In genomic region chr5:150073086-150073625, GRCh38 we compare ENCODE assay signal across 21 cellular contexts. TPM values are rescaled to one million over a fixed set of nuclear protein-coding genes. Genes with fewer than 3 reads are reported as not detected.
DNase-seq lines count a peak whose midpoint lies in the region; ATAC-seq, FAIRE-seq and TF ChIP-seq lines count a peak whose summit lies in the region.
"Had no signal": no experiment of that assay in that cellular context is flagged by ENCODE, and none has a peak within 500 bp of the region (broad histone marks: within the 10 kb centered on the region; RNA-seq: fewer than 3 reads in every experiment).

No MANE protein-coding gene starts in this region.

- no peaks in the 10 kb centered on the region for H3K27me3 Mint-ChIP-seq in osteocyte (ENCODE audit: unreplicated experiment)

- H3K27me3 ChIP-seq in K562 (ENCODE audit: control insufficient read depth in 2 of 2, insufficient read depth in 2 of 2, low read length in 2 of 2): peaks cover 12 to 49% of the 10 kb centered on the region in 2 experiments
- H3K27me3 ChIP-seq in vagina: no peaks in the 10 kb centered on the region
- H3K27me3 ChIP-seq: BLaER1 treated with 17β-estradiol and CSF1 and Interleukin-3, amounts not matched to agents 10 nM and 100 nM had no signal

- no peak for TF ChIP-seq RAD21 in K562 (CRISPR knock-in tag; conservative IDR thresholded peaks at IDR 0.05 in 1 of 2, IDR thresholded peaks at IDR 0.05 in 1 of 2)

- H3K4me1 ChIP-seq in K562 (replicated peaks in 1 of 2; ENCODE audit: control insufficient read depth in 2 of 2, insufficient read depth in 2 of 2, low read length in 2 of 2): peaks cover 0 to 3% of the 10 kb centered on the region in 2 experiments; a peak in 2 of 5 replicates
- H3K4me1 ChIP-seq in vagina: no peaks in the 10 kb centered on the region
- H3K4me1 ChIP-seq: A549 had no signal

- no peak overlapping the region for H3K9ac ChIP-seq in K562 (ENCODE audit: insufficient read depth in 1 of 2, low read depth in 2 of 2, low read length in 2 of 2)

- no peaks in the 10 kb centered on the region for H3K9me1 ChIP-seq in K562 (ENCODE audit: control insufficient read depth, insufficient read depth, low read length)

- no peak for FAIRE-seq in K562 (lab: Jason Lieb, UNC)
- FAIRE-seq: A549, G401.6 had no signal

- H3K4me3 ChIP-seq in K562 (no peak overlapping the region), vagina (no peak overlapping the region)
- H3K4me3 ChIP-seq: A549; BLaER1 treated with 17β-estradiol and CSF1 and Interleukin-3, amounts not matched to agents 10 nM and 100 nM; GM23338 had no signal

- H3K27ac ChIP-seq in K562 (ENCODE audit: extremely low read depth, low read depth, low read length) (no peak overlapping the region), vagina (no peak overlapping the region)
- H3K27ac ChIP-seq: A549; BLaER1 treated with 17β-estradiol and CSF1 and Interleukin-3, amounts not matched to agents 10 nM and 100 nM had no signal

- H2AFZ ChIP-seq in K562 (ENCODE audit: low read depth, low read length): no peak overlapping the region
- H2AFZ ChIP-seq: GM23338 had no signal

- intact Hi-C loops in K562 (cut with micrococcal nuclease) (loop anchor here (10.0 kb wide), 1 partner anchor 52 kb away; no protein-coding TSS in a partner anchor), vagina (cut with DNase I) (no loop called here)

- TF ChIP-seq CTCF in K562 (IDR thresholded peaks at IDR 0.05 in 2 of 3, conservative IDR thresholded peaks at IDR 0.05 in 1 of 3; ENCODE audit: insufficient read depth in 2 of 3, low read depth in 1 of 3, low read length in 3 of 3) (no peak), osteocyte (IDR thresholded peaks at IDR 0.05) (no peak), vagina (IDR thresholded peaks at IDR 0.05) (no peak)

- peak; percentile 7 to 10 for DNase-seq in activated T-cell treated with anti-CD3 and anti-CD28 coated beads, Interleukin-2, amount 50 U/mL, for 48 hours
- DNase-seq in activated T-cell treated with anti-CD3 and anti-CD28 coated beads for 4 hours (no peak), K562 (ENCODE audit: extremely low read depth in 1 of 4, low spot score in 3 of 4) (no peak), osteocyte (ENCODE audit: extremely low spot score, unreplicated experiment) (peak; percentile 36), vagina (ENCODE audit: extremely low spot score in 2 of 2) (peak; percentile 75 to 79), H4 (ENCODE audit: low spot score) (no peak)
- DNase-seq: DND-41; KBM-7; MV-4-11; NCI-H1417 treated with DMSO at 0.1 percent for 48 hours; NCI-H2029; NCI-H2171; NCI-H446; NCI-H69; NK-92 treated with Interleukin-12 subunit alpha and Interleukin-12 subunit beta, amount 100 ng/mL, for 24 hours; OCI-M1 had no signal

- no peaks in the 10 kb centered on the region for H4K20me1 ChIP-seq in K562 (replicated peaks; ENCODE audit: control insufficient read depth, insufficient read depth, low read length)

- in situ Hi-C loops in K562 (cut with MboI): no loop called here

- H3K4me2 ChIP-seq in K562 (ENCODE audit: insufficient read depth, low read length): no peak overlapping the region
- H3K4me2 ChIP-seq: A549, GM23338 had no signal

- ATAC-seq in K562 (no peak), GM21529 (IDR thresholded peaks at IDR 0.05; ENCODE audit: unreplicated experiment) (no peak)
- ATAC-seq: A549, GM23338 had no signal

- H3K9me3 ChIP-seq in K562 (replicated peaks; ENCODE audit: control insufficient read depth, insufficient read depth, low read depth, low read length) (no peaks in the 10 kb centered on the region), vagina (no peaks in the 10 kb centered on the region)
- H3K9me3 ChIP-seq: A549 had no signal

- peaks cover 8% of the 10 kb centered on the region for H3K4me1 Mint-ChIP-seq in osteocyte (ENCODE audit: unreplicated experiment)
- H3K4me1 Mint-ChIP-seq: GM23338 had no signal

- peaks cover 4% of the 10 kb centered on the region for H3K36me3 Mint-ChIP-seq in osteocyte (ENCODE audit: unreplicated experiment)

- POLR2A ChIA-PET in K562 (lab: Yijun Ruan, JAX): interaction anchor here (0.7 to 1.8 kb wide), 2 partner anchors 9 to 50 kb away, joined by 4 to 6 read pairs; no protein-coding TSS in a partner anchor

- CTCF ChIA-PET in K562 (lab: Yijun Ruan, JAX; ENCODE audit: low intra/inter-chr PET ratio): no interaction called here

- H3K36me3 ChIP-seq in K562 (ENCODE audit: control insufficient read depth, insufficient read depth, low read length): no peaks in the 10 kb centered on the region
- no peaks in the 10 kb centered on the region for H3K36me3 ChIP-seq in vagina

- peaks cover 4% of the 10 kb centered on the region for H3K9me3 Mint-ChIP-seq in osteocyte (ENCODE audit: unreplicated experiment)
- H3K9me3 Mint-ChIP-seq: GM23338 had no signal

- H3K79me2 ChIP-seq in K562 (ENCODE audit: control insufficient read depth, insufficient read depth, low read length): no peaks in the 10 kb centered on the region

- TF ChIP-seq EP300 in K562 (IDR thresholded peaks at IDR 0.05; ENCODE audit: low read length): no peak

- TF ChIP-seq POLR2A in K562 (conservative IDR thresholded peaks at IDR 0.05): no peak
- TF ChIP-seq POLR2A in vagina (IDR thresholded peaks at IDR 0.05): no peak

- H3K4me3 Mint-ChIP-seq in osteocyte (ENCODE audit: unreplicated experiment): no peak overlapping the region
- H3K4me3 Mint-ChIP-seq: GM23338 had no signal

- WGBS in K562 (ENCODE audit: insufficient coverage, low coverage, missing lambda C conversion rate): 15% methylated on average over 5 of the region's 5 CpGs

- no TSS peak for BruUV-seq in K562 (replicated peaks; lab: Mats Ljungman, UMichigan)

- no peak overlapping the region for H3K27ac Mint-ChIP-seq in osteocyte (ENCODE audit: unreplicated experiment)
- H3K27ac Mint-ChIP-seq: GM23338 had no signal

TF ChIP-seq in K562, 482 proteins besides CTCF, POLR2A, EP300 and RAD21:
- TF ChIP-seq HDAC6 (IDR thresholded peaks at IDR 0.05; ENCODE audit: low read depth, low read length) (no peak), ESRRA (IDR thresholded peaks at IDR 0.05; ENCODE audit: borderline replicate concordance, low read depth) (peak; percentile 48; the same call in 1 of the 2 replicates), FOXK2 (conservative IDR thresholded peaks at IDR 0.05 in 1 of 2, IDR thresholded peaks at IDR 0.05 in 1 of 2; ENCODE audit: low read depth in 2 of 2) (no peak)

RNA-seq across cellular contexts. Expression of gene CSF1R, which starts 13.2 kb away (rescaled TPM):
- total RNA-seq in K562 (2011; cell fraction: chromatin; rRNA removed; ENCODE audit: low replicate concordance): not detected in 2 replicates
- not detected in 2 replicates for total RNA-seq in K562 (2011; cell fraction: nucleolus; rRNA removed)
- total RNA-seq in K562 (2011; cell fraction: nucleoplasm; rRNA removed): not detected in 2 replicates
- not detected in 2 replicates for total RNA-seq in K562 (2014; rRNA removed)
- total RNA-seq in K562 (2014; rRNA removed; fragmentation: Illumina TruSeq; extraction: Trizol): not detected in 2 replicates
- not detected in 2 replicates for total RNA-seq in K562 (2015; rRNA removed; fragmentation: Illumina TruSeq; extraction: Trizol)
- total RNA-seq in K562 (2021): 0.20 and 0.22 TPM in 2 replicates
- polyA plus RNA-seq in K562 (2011; rRNA removed): 0.03 TPM in 1 of 2 replicates, not detected in the other
- 0.03 TPM in 1 of 2 replicates, not detected in the other for polyA plus RNA-seq in K562 (2011; cell fraction: cytosol; rRNA removed)
- polyA plus RNA-seq in K562 (2011; cell fraction: nucleus; rRNA removed): 0.13 TPM in 1 of 2 replicates, not detected in the other
- 0.12 TPM in 1 of 2 replicates, not detected in the other for polyA plus RNA-seq in K562 (2012)
- polyA plus RNA-seq in K562 (2014; fragmentation: Illumina TruSeq; extraction: Trizol): not detected in 2 replicates
- not detected for polyA plus RNA-seq in K562 (2014; fragmentation: Nextera tagmentation; extraction: Ambion mirVana)
- 0.64 TPM in 1 of 2 replicates, not detected in the other for polyA plus RNA-seq in K562 (2014; rRNA removed)
- polyA minus RNA-seq in K562 (2011; rRNA and poly(A)+ RNA removed): 0.39 TPM in 1 of 2 replicates, not detected in the other
- polyA minus RNA-seq in K562 (2011; cell fraction: cytosol; rRNA and poly(A)+ RNA removed): not detected in 2 replicates
- polyA minus RNA-seq in K562 (2011; cell fraction: nucleus; rRNA and poly(A)+ RNA removed): not detected in 2 replicates
- total RNA-seq in osteocyte: 1.1 and 1.2 TPM in 2 replicates
- 21.4 TPM for total RNA-seq in vagina
- 0.02 TPM in 1 of 2 replicates, not detected in the other for total RNA-seq in H4 (2014; rRNA removed; shearing (Covaris generic))
- total RNA-seq: GM23338 had no signal

Comparison
In these comparisons a context has a peak if more than half of its experiments do, and no peak if none do; other contexts are left out.
1. DNase-seq: peak in activated T-cell treated with anti-CD3 and anti-CD28 coated beads, Interleukin-2, amount 50 U/mL, for 48 hours (2 of 2), osteocyte (single experiment) and vagina (2 of 2); none in activated T-cell treated with anti-CD3 and anti-CD28 coated beads for 4 hours (single experiment), K562 (0 of 4) and H4 (single experiment).
2. RNA of gene CSF1R, which starts 13.2 kb away (total RNA-seq): 21.4 TPM in vagina (single experiment); 1.1 to 1.2 TPM in osteocyte, 0.02 TPM in H4 and 0.20 to 0.22 TPM in K562; every median in the first group is over 10 times any median in the second.